8 cellular contexts compared by ENCODE assay signal in the genomic region with DNA sequence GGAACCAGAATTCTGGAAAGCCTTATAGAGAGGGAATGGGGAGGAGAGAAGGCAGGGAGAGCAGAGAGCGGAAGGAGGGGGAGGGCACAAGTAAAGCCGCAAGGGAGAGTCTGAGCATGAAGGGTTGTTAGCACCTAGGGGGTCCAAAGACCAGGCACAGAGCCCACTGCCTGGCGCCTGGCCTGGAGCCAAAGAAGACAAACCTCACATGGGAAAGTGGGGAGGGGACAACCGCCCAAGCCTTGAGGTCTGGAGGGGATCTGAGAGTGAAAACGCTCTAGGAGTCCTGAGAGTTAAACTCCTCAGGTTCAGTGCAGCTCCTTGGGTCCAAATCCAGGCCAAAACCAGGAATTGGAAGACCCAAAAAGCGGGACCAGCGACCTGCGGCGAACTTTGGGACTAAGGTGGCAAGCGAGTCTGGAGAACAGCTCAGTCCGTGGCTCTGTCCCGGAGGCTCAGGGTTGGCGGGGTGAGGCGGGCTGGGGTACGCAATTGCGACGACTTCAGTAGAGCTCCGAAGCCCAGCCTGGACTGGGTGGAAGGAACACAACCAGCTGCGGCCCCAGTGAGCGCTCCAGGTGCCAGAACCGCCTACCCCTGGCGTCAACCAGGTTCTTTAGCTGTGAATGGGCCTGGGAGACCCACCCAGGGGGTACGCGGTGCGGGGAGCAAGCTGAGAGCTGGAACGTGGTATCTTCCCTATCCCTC. TPM values are rescaled to one million over a fixed set of nuclear protein-coding genes. Genes with fewer than 3 reads are reported as not detected.
DNase-seq lines count a peak whose midpoint lies in the region; ATAC-seq and TF ChIP-seq lines count a peak whose summit lies in the region.

No MANE protein-coding gene starts in this region.

- no peak for TF ChIP-seq EP300 in tibial nerve (IDR thresholded peaks at IDR 0.05)

- no peaks in the 10 kb centered on the region for H3K36me3 Mint-ChIP-seq in activated T-cell treated with anti-CD3 and anti-CD28 coated beads, Interleukin-2, amount 50 U/mL, for 4 hours (ENCODE audit: insufficient read depth)

- WGBS in tibial nerve, 2 donors = 41 to 52% methylated on average over 20 to 26 of the region's 26 CpGs

- TF ChIP-seq POLR2A in tibial nerve (IDR thresholded peaks at IDR 0.05) = no peak

- no peaks in the 10 kb centered on the region for H3K9me3 ChIP-seq in tibial nerve

- H3K4me3 Mint-ChIP-seq in activated T-cell treated with anti-CD3 and anti-CD28 coated beads, Interleukin-2, amount 50 U/mL, for 4 hours = peak overlapping the region; percentile 75

- H3K36me3 ChIP-seq in tibial nerve = no peaks in the 10 kb centered on the region

- H3K27me3 Mint-ChIP-seq in activated T-cell treated with anti-CD3 and anti-CD28 coated beads, Interleukin-2, amount 50 U/mL, for 4 hours (ENCODE audit: low read depth) = no peaks in the 10 kb centered on the region

- H3K9me3 Mint-ChIP-seq in activated T-cell treated with anti-CD3 and anti-CD28 coated beads, Interleukin-2, amount 50 U/mL, for 4 hours = no peaks in the 10 kb centered on the region

- H3K27me3 ChIP-seq in tibial nerve = no peaks in the 10 kb centered on the region

- peaks cover 0 to 39% (median 24%) of the 10 kb centered on the region in 4 donors for H3K4me1 ChIP-seq in tibial nerve

- H3K27ac ChIP-seq in angular gyrus (ENCODE audit: low read depth, low read length) (peak overlapping the region; percentile 63), tibial nerve (peak overlapping the region; percentile 55 to 91 (median 84))

- DNase-seq in activated T-cell treated with anti-CD3 and anti-CD28 coated beads, Interleukin-2, amount 50 U/mL, for 4 hours = no peak
- DNase-seq in activated T-cell treated with anti-CD3 and anti-CD28 coated beads, Interleukin-2, amount 50 U/mL, for 48 hours = no peak
- DNase-seq in left kidney (ENCODE audit: low read depth, low spot score) (peak; percentile 48), tibial nerve (ENCODE audit: low spot score in 2 of 2) (no peak), dedifferentiated amniotic fluid mesenchymal stem cell (ENCODE audit: extremely low spot score) (no peak)

- peak in 1 of 2 donors; percentile 0 for ATAC-seq in activated T-cell treated with anti-CD3 and anti-CD28 coated beads, Interleukin-2, amount 50 U/mL, for 4 hours
- ATAC-seq in activated CD4-positive, CD25-positive, alpha-beta regulatory T cell treated with anti-CD3 and anti-CD28 coated beads, Interleukin-2, amount 50 U/mL, for 24 hours = no peak
- no peak for ATAC-seq in HG03108 (IDR thresholded peaks at IDR 0.05; ENCODE audit: unreplicated experiment)

- no peak for TF ChIP-seq CTCF in tibial nerve (IDR thresholded peaks at IDR 0.05)

- peaks cover 26% of the 10 kb centered on the region for H3K4me1 Mint-ChIP-seq in activated T-cell treated with anti-CD3 and anti-CD28 coated beads, Interleukin-2, amount 50 U/mL, for 4 hours (ENCODE audit: low read depth)

- peak overlapping the region in 3 of 4 donors; percentile 53 to 91 (median 76) for H3K4me3 ChIP-seq in tibial nerve

RNA-seq across cellular contexts. Expression of a gene that starts 0.8 kb away (rescaled TPM):
- 10 to 100 TPM; 11.4 to 13.3 (median 13.3) TPM for total RNA-seq in activated T-cell treated with anti-CD3 and anti-CD28 coated beads, Interleukin-2, amount 50 U/mL, for 4 hours
- 10 to 100 TPM; 13.8 to 25.9 (median 20.5) TPM for total RNA-seq in tibial nerve

RNA-seq across cellular contexts. Expression of a gene that starts 14.9 kb away (rescaled TPM):
- 10 to 100 TPM; 41.7 to 50.3 (median 48.6) TPM for total RNA-seq in activated T-cell treated with anti-CD3 and anti-CD28 coated beads, Interleukin-2, amount 50 U/mL, for 4 hours
- total RNA-seq in tibial nerve = 10 to 100 TPM; 14.9 to 42.3 (median 17.0) TPM

RNA-seq across cellular contexts. Expression of a gene that starts 18.1 kb away (rescaled TPM):
- total RNA-seq in activated T-cell treated with anti-CD3 and anti-CD28 coated beads, Interleukin-2, amount 50 U/mL, for 4 hours = under 1 TPM; 0.13 to 0.30 (median 0.25) TPM
- total RNA-seq in tibial nerve = 10 to 100 TPM; 19.3 to 22.8 (median 21.2) TPM

RNA-seq across cellular contexts. Expression of a gene that starts 28.1 kb away (rescaled TPM):
- total RNA-seq in activated T-cell treated with anti-CD3 and anti-CD28 coated beads, Interleukin-2, amount 50 U/mL, for 4 hours = under 1 TPM in 1 of 3 donors, not detected in 2; 0.54 TPM
- not detected for total RNA-seq in tibial nerve

RNA-seq across cellular contexts. Expression of a gene that starts 35.3 kb away (rescaled TPM):
- total RNA-seq in activated T-cell treated with anti-CD3 and anti-CD28 coated beads, Interleukin-2, amount 50 U/mL, for 4 hours = under 1 TPM; 0.03 to 0.26 (median 0.08) TPM
- under 1 TPM; under 0.01 to 0.22 (median 0.10) TPM for total RNA-seq in tibial nerve

Comparison
In these comparisons a context has a peak if more than half of its experiments do, and no peak if none do; other contexts are left out.
1. RNA of a gene that starts 18.1 kb away (total RNA-seq): 19.3 to 22.8 TPM in tibial nerve; 0.13 to 0.30 TPM in activated T-cell treated with anti-CD3 and anti-CD28 coated beads, Interleukin-2, amount 50 U/mL, for 4 hours; every median in the first group is over 10 times any median in the second.